In genomic region chr2:179130560-179130959, GRCh38 we compare ENCODE assay signal across 3 cellular contexts.
"Had no signal": no experiment of that assay in that cellular context is flagged by ENCODE, and none has a peak within 500 bp of the region (broad histone marks: within the 10 kb centered on the region; RNA-seq: fewer than 3 reads in every experiment).

No MANE protein-coding gene starts in this region.

- FAIRE-seq: G401.6, GM12891 had no signal

- DNase-seq: GF-D8 had no signal
